26 cellular contexts compared by ENCODE assay signal in the genomic region with DNA sequence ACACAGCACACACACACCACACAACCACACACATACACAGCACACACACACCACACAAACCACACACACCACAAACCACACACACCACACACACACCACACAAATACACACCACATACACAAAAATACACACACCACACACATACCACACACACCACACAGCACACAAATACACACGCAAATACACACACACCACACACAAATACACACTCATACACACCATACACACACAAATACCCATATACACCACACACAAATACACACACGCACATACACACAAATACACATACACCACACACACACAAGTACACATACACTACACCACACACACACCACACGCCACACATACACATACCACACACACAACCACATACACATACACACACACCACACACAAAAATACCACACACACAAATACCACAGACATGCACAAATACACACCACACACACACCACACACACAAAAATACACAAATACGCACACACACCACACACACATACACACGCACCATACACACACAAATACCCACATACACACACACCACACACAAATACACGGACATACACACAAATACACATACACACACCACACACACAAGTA.
"Had no signal": no experiment of that assay in that cellular context is flagged by ENCODE, and none has a peak within 500 bp of the region (broad histone marks: within the 10 kb centered on the region; RNA-seq: fewer than 3 reads in every experiment).

No MANE protein-coding gene starts in this region.

- H3K79me2 ChIP-seq: hepatocyte, parathyroid adenoma had no signal

- H3K4me3 ChIP-seq: ascending aorta, dorsolateral prefrontal cortex, hepatocyte, mucosa of descending colon, spleen, thoracic aorta, upper lobe of right lung had no signal

- H3K36me3 Mint-ChIP-seq: activated naive CD4-positive, alpha-beta T cell treated with anti-CD3 and anti-CD28 coated beads, Interleukin-2, amount 50 U/mL, for 72 hours had no signal

- FAIRE-seq: colon, endothelial cell of umbilical vein, frontal cortex had no signal

- H3K4me1 ChIP-seq: parathyroid adenoma, spleen, upper lobe of right lung had no signal

- H3K9me3 ChIP-seq: ascending aorta, mucosa of descending colon, spleen, thoracic aorta, upper lobe of right lung had no signal

- H3K9me3 Mint-ChIP-seq: activated naive CD4-positive, alpha-beta T cell treated with anti-CD3 and anti-CD28 coated beads, Interleukin-2, amount 50 U/mL, for 72 hours; activated T-cell treated with anti-CD3 and anti-CD28 coated beads, Interleukin-2, amount 50 U/mL, for 24 hours; activated T-helper 17 cell treated with anti-CD3 and anti-CD28 coated beads, Interleukin-2, amount 50 U/mL, for 72 hours; central memory CD8-positive, alpha-beta T cell; effector memory CD8-positive, alpha-beta T cell; nephron progenitor cell had no signal

- H2AFZ ChIP-seq: hepatocyte, parathyroid adenoma had no signal

- H3K4me3 Mint-ChIP-seq: activated T-cell treated with anti-CD3 and anti-CD28 coated beads, Interleukin-2, amount 50 U/mL, for 24 hours; activated T-helper 17 cell treated with anti-CD3 and anti-CD28 coated beads, Interleukin-2, amount 50 U/mL, for 72 hours; central memory CD8-positive, alpha-beta T cell; effector memory CD8-positive, alpha-beta T cell; nephron progenitor cell had no signal

- H3K4me2 ChIP-seq: hepatocyte had no signal

- H3K36me3 ChIP-seq: ascending aorta, spleen, thoracic aorta, upper lobe of right lung had no signal

- ATAC-seq: activated naive CD4-positive, alpha-beta T cell treated with anti-CD3 and anti-CD28 coated beads, Interleukin-2, amount 50 U/mL, for 72 hours; activated T-helper 17 cell treated with anti-CD3 and anti-CD28 coated beads, Interleukin-2, amount 50 U/mL, for 72 hours; effector memory CD8-positive, alpha-beta T cell; esophagus mucosa; mucosa of descending colon; upper lobe of right lung had no signal

- H3K9ac ChIP-seq: parathyroid adenoma had no signal

- H3K4me1 Mint-ChIP-seq: activated T-helper 17 cell treated with anti-CD3 and anti-CD28 coated beads, Interleukin-2, amount 50 U/mL, for 72 hours; central memory CD8-positive, alpha-beta T cell had no signal

- H3K27ac ChIP-seq: ascending aorta, dorsolateral prefrontal cortex, hepatocyte, parathyroid adenoma, spleen, thoracic aorta, upper lobe of right lung had no signal

- H3K27ac Mint-ChIP-seq: activated naive CD4-positive, alpha-beta T cell treated with anti-CD3 and anti-CD28 coated beads, Interleukin-2, amount 50 U/mL, for 72 hours; activated T-cell treated with anti-CD3 and anti-CD28 coated beads, Interleukin-2, amount 50 U/mL, for 24 hours; activated T-helper 17 cell treated with anti-CD3 and anti-CD28 coated beads, Interleukin-2, amount 50 U/mL, for 72 hours; effector memory CD8-positive, alpha-beta T cell; nephron progenitor cell had no signal

- H3K27me3 ChIP-seq: ascending aorta, hepatocyte had no signal

- DNase-seq: activated CD4-positive, alpha-beta T cell treated with anti-CD3 and anti-CD28 coated beads for 1 hour; activated CD4-positive, alpha-beta T cell treated with anti-CD3 and anti-CD28 coated beads, Interleukin-2, amount 50 U/mL, for 1 hour; activated CD8-positive, alpha-beta memory T cell treated with anti-CD3 and anti-CD28 coated beads, Interleukin-2, amount 50 U/mL, for 4 hours; activated T-cell treated with anti-CD3 and anti-CD28 coated beads, Interleukin-2, amount 50 U/mL, for 24 hours; dorsolateral prefrontal cortex; effector memory CD8-positive, alpha-beta T cell; glutamatergic neuron; mesendoderm; mucosa of descending colon; nephron progenitor cell; spleen; stimulated activated CD4-positive, alpha-beta T cell treated with anti-CD3 and anti-CD28 coated beads, Interleukin-4, amount 100 ng/mL, for 1 hour; stimulated activated naive CD4-positive, alpha-beta T cell; T-helper 9 cell; upper lobe of right lung had no signal
